Comparison of ENCODE assay signal across 15 cellular contexts in the genomic region with DNA sequence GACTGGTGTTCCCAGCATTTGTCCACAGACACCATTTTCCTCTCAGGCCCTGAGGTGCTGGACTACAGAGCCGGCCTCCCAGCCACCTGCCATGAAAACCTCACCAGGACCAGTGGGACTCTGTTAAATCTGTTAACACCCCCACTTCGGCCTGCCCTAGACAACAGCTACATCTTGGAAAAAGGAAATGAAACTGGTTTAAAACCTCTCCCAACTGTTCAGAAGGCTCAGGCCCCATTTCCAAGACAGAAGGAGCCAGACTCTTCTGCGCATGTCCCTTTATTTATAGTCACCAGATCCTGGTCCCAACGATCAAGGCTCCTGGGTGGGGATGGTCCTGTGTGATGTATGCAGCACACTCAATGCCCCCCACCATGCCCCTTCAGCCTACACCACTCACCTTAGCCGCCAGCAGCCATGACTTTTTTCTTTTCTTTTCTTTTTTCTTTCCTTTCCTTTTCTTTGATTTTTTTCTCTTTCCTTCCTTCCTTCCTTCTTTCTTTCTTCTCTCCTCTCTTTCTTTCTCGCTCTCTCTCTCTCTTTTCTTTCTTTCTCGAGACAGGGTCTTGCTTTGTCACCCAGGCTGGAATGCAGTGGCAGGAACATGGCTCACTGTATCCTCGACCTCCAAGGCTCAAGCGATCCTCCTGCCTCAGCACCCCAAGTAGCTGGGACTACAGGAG. TPM values are rescaled to one million over a fixed set of nuclear protein-coding genes. Genes with fewer than 3 reads are reported as not detected.
A peak's percentile ranks its signal among the peaks of the same experiment; 100 is the strongest.
DNase-seq lines count a peak whose midpoint lies in the region; ATAC-seq and TF ChIP-seq lines count a peak whose summit lies in the region.
"Had no signal": no experiment of that assay in that cellular context is flagged by ENCODE, and none has a peak within 500 bp of the region (broad histone marks: within the 10 kb centered on the region; RNA-seq: fewer than 3 reads in every experiment).

No MANE protein-coding gene starts in this region.

- H4K20me1 ChIP-seq in SK-N-SH (ENCODE audit: insufficient read depth) = no peaks in the 10 kb centered on the region

- H3K9ac ChIP-seq in SK-N-SH = no peak overlapping the region

- no peaks in the 10 kb centered on the region; the same call in 1 of the 2 replicates for H3K27me3 Mint-ChIP-seq in HFFc6 (ENCODE audit: insufficient read depth)

- DNase-seq in SK-N-SH (no peak), HFFc6 (no peak), SJSA1 (ENCODE audit: low read depth in 1 of 2, low spot score in 2 of 2) (no peak), medulla oblongata (ENCODE audit: extremely low spot score) (peak; percentile 60), kidney glomerular epithelial cell (lab: John Stamatoyannopoulos, UW) (no peak), iPS-NIHi7 (ENCODE audit: extremely low spot score) (no peak)
- DNase-seq: activated CD4-positive, alpha-beta T cell treated with anti-CD3 and anti-CD28 coated beads, Interleukin-2, amount 50 U/mL, for 1 hour; DMS 273 treated with DMSO at 0.1 percent for 48 hours; naive B cell; NCI-H1092 treated with DMSO at 0.1 percent for 48 hours; NCI-H510A treated with DMSO at 0.1 percent for 48 hours had no signal

- 92% methylated on average over 9 of the region's 9 CpGs for WGBS in SK-N-SH (ENCODE audit: low lambda C conversion rate)

- TF ChIP-seq RAD21 in SK-N-SH (IDR thresholded peaks at IDR 0.05; ENCODE audit: low read length) = no peak

- H3K79me2 ChIP-seq in SK-N-SH (ENCODE audit: insufficient read depth) = no peaks in the 10 kb centered on the region

- CTCF ChIA-PET in SK-N-SH (lab: Yijun Ruan, JAX) = no interaction called here

- POLR2A ChIA-PET in SK-N-SH (lab: Yijun Ruan, JAX) = no interaction called here

- H3K9me2 ChIP-seq in SK-N-SH = no peaks in the 10 kb centered on the region

- TF ChIP-seq EP300 in SK-N-SH (IDR thresholded peaks at IDR 0.05; ENCODE audit: borderline replicate concordance in 1 of 2, low read depth in 1 of 2, low read length in 1 of 2) = no peak

- H3K27me3 ChIP-seq in SK-N-SH (ENCODE audit: insufficient read depth) (no peaks in the 10 kb centered on the region), SJSA1 (replicated peaks) (no peaks in the 10 kb centered on the region)

- peaks cover 53% of the 10 kb centered on the region for H3K4me1 Mint-ChIP-seq in HFFc6 (ENCODE audit: low read depth)

- H3F3A ChIP-seq in SK-N-SH (replicated peaks; ENCODE audit: insufficient read depth) = peaks cover 22% of the 10 kb centered on the region

- H2AFZ ChIP-seq in SK-N-SH (ENCODE audit: low read depth) = no peak overlapping the region; the same call in 1 of the 2 replicates

- no peaks in the 10 kb centered on the region for H3K9me3 ChIP-seq in SK-N-SH
- H3K9me3 ChIP-seq in SJSA1 (replicated peaks) = no peaks in the 10 kb centered on the region

- H3K9me3 Mint-ChIP-seq in HFFc6 = no peaks in the 10 kb centered on the region
- H3K9me3 Mint-ChIP-seq: naive B cell had no signal

- H3K36me3 Mint-ChIP-seq in HFFc6 (ENCODE audit: low read depth) = no peaks in the 10 kb centered on the region
- H3K36me3 Mint-ChIP-seq: naive B cell had no signal

- H3K4me2 ChIP-seq in SK-N-SH = peak overlapping the region; percentile 60; the same call in 1 of the 2 replicates

- no peak overlapping the region for H3K4me3 Mint-ChIP-seq in HFFc6

- ATAC-seq in SK-N-SH treated with all-trans-retinoic acid at 6 μM for 48 hours (no peak), GM19035 (IDR thresholded peaks at IDR 0.05; ENCODE audit: unreplicated experiment) (no peak)

- peaks cover 9 to 17% of the 10 kb centered on the region in 2 experiments for H3K4me1 ChIP-seq in SK-N-SH (ENCODE audit: control insufficient read depth in 1 of 2, insufficient read depth in 2 of 2, low read depth in 1 of 2, low read length in 1 of 2)
- peaks cover 42% of the 10 kb centered on the region for H3K4me1 ChIP-seq in SJSA1 (replicated peaks)

- peak overlapping the region in 1 of 2 experiments; percentile 90; a peak in 2 of 4 replicates for H3K27ac ChIP-seq in SK-N-SH (ENCODE audit: low read depth in 2 of 2, low read length in 1 of 2)
- peak overlapping the region; percentile 60 for H3K27ac ChIP-seq in SJSA1
- H3K27ac ChIP-seq: 22Rv1 had no signal

- no peak overlapping the region for H3K4me3 ChIP-seq in SK-N-SH (ENCODE audit: low read depth in 2 of 2, low read length in 1 of 2)
- H3K4me3 ChIP-seq in SJSA1 = no peak overlapping the region
- H3K4me3 ChIP-seq: coronary artery had no signal

- TF ChIP-seq CTCF in SK-N-SH (IDR thresholded peaks at IDR 0.05) (no peak), HFFc6 (IDR thresholded peaks at IDR 0.05) (no peak)

- no peaks in the 10 kb centered on the region for H3K36me3 ChIP-seq in SK-N-SH (replicated peaks in 1 of 2; ENCODE audit: control insufficient read depth in 1 of 2, insufficient read depth in 2 of 2, low read length in 1 of 2)
- H3K36me3 ChIP-seq in SJSA1 = no peaks in the 10 kb centered on the region

- H3K27ac Mint-ChIP-seq in HFFc6 = peak overlapping the region; percentile 87

TF ChIP-seq in SK-N-SH, 30 proteins besides CTCF, POLR2A, EP300 and RAD21 (continues in another document):
- TF ChIP-seq, protein P1, sequence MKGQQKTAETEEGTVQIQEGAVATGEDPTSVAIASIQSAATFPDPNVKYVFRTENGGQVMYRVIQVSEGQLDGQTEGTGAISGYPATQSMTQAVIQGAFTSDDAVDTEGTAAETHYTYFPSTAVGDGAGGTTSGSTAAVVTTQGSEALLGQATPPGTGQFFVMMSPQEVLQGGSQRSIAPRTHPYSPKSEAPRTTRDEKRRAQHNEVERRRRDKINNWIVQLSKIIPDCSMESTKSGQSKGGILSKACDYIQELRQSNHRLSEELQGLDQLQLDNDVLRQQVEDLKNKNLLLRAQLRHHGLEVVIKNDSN (IDR thresholded peaks at IDR 0.05; ENCODE audit: borderline replicate concordance, low read depth) = no peak
- TF ChIP-seq SIN3A (IDR thresholded peaks at IDR 0.05; ENCODE audit: borderline replicate concordance, low read depth, low read length) = no peak
- no peak for TF ChIP-seq TCF12 (IDR thresholded peaks at IDR 0.05)
- TF ChIP-seq RXRA (IDR thresholded peaks at IDR 0.05; ENCODE audit: borderline replicate concordance, low read depth) = no peak
- no peak for TF ChIP-seq GATA2 (CRISPR knock-in tag; IDR thresholded peaks at IDR 0.05)
- TF ChIP-seq NRF1 (IDR thresholded peaks at IDR 0.05; ENCODE audit: low read depth, low read length) = no peak
- TF ChIP-seq, protein P2, sequence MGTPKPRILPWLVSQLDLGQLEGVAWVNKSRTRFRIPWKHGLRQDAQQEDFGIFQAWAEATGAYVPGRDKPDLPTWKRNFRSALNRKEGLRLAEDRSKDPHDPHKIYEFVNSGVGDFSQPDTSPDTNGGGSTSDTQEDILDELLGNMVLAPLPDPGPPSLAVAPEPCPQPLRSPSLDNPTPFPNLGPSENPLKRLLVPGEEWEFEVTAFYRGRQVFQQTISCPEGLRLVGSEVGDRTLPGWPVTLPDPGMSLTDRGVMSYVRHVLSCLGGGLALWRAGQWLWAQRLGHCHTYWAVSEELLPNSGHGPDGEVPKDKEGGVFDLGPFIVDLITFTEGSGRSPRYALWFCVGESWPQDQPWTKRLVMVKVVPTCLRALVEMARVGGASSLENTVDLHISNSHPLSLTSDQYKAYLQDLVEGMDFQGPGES (IDR thresholded peaks at IDR 0.05; ENCODE audit: low read depth, low read length) = no peak
- TF ChIP-seq SMC3 (IDR thresholded peaks at IDR 0.05; ENCODE audit: low read depth, low read length) = no peak
- no peak for TF ChIP-seq ELF1 (IDR thresholded peaks at IDR 0.05)
- TF ChIP-seq GABPA (IDR thresholded peaks at IDR 0.05; ENCODE audit: low read depth) = no peak
- no peak for TF ChIP-seq YY1 (IDR thresholded peaks at IDR 0.05; ENCODE audit: low read depth)
- TF ChIP-seq FOXJ3 (CRISPR knock-in tag; IDR thresholded peaks at IDR 0.05) = no peak
- TF ChIP-seq CHD2 (IDR thresholded peaks at IDR 0.05; ENCODE audit: low read length, partially characterized antibody) = no peak

TF ChIP-seq in SK-N-SH treated with all-trans-retinoic acid at 6 μM for 48 hours, 23 proteins besides CTCF, POLR2A, EP300 and RAD21 (continues in another document):
- TF ChIP-seq SNAI2 (CRISPR knock-in tag; IDR thresholded peaks at IDR 0.05) (no peak), CSDC2 (CRISPR knock-in tag; IDR thresholded peaks at IDR 0.05) (no peak), PPARA (CRISPR knock-in tag; IDR thresholded peaks at IDR 0.05; ENCODE audit: borderline replicate concordance) (no peak)
- TF ChIP-seq, protein P3, sequence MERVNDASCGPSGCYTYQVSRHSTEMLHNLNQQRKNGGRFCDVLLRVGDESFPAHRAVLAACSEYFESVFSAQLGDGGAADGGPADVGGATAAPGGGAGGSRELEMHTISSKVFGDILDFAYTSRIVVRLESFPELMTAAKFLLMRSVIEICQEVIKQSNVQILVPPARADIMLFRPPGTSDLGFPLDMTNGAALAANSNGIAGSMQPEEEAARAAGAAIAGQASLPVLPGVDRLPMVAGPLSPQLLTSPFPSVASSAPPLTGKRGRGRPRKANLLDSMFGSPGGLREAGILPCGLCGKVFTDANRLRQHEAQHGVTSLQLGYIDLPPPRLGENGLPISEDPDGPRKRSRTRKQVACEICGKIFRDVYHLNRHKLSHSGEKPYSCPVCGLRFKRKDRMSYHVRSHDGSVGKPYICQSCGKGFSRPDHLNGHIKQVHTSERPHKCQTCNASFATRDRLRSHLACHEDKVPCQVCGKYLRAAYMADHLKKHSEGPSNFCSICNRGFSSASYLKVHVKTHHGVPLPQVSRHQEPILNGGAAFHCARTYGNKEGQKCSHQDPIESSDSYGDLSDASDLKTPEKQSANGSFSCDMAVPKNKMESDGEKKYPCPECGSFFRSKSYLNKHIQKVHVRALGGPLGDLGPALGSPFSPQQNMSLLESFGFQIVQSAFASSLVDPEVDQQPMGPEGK (CRISPR knock-in tag; IDR thresholded peaks at IDR 0.05; ENCODE audit: borderline replicate concordance) = no peak
- TF ChIP-seq, protein P4, sequence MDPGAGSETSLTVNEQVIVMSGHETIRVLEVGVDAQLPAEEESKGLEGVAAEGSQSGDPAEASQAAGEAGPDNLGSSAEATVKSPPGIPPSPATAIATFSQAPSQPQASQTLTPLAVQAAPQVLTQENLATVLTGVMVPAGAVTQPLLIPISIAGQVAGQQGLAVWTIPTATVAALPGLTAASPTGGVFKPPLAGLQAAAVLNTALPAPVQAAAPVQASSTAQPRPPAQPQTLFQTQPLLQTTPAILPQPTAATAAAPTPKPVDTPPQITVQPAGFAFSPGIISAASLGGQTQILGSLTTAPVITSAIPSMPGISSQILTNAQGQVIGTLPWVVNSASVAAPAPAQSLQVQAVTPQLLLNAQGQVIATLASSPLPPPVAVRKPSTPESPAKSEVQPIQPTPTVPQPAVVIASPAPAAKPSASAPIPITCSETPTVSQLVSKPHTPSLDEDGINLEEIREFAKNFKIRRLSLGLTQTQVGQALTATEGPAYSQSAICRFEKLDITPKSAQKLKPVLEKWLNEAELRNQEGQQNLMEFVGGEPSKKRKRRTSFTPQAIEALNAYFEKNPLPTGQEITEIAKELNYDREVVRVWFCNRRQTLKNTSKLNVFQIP (CRISPR knock-in tag; IDR thresholded peaks at IDR 0.05; ENCODE audit: borderline replicate concordance, low read depth) = no peak

RNA-seq across cellular contexts. Expression of a gene that starts 25.5 kb away (rescaled TPM):
- 115 and 127 TPM in 2 replicates for polyA plus RNA-seq in SK-N-SH (2012; rRNA removed)
- polyA plus RNA-seq in SK-N-SH (2012; cell fraction: cytosol; rRNA removed) = 44.1 and 52.4 TPM in 2 replicates
- 397 and 536 TPM in 2 replicates for polyA plus RNA-seq in SK-N-SH (2012; cell fraction: nucleus; rRNA removed)
- 100 to 1,000 TPM in 3 of 6 experiments, 10 to 100 TPM in 3; 93.8 to 117 (median 98.7) TPM for total RNA-seq in HFFc6 (2021; fragmentation: NEBNext Ultra II Directional; extraction: Animal tissue kit (Norgen Biotek cat#: 25700))
- 130 and 207 TPM in 2 replicates for total RNA-seq in SJSA1 (2014; rRNA removed; shearing (Covaris generic))
